In genomic region chr3:126158912-126159227, GRCh38 we compare ENCODE assay signal across 30 cellular contexts. TPM values are rescaled to one million over a fixed set of nuclear protein-coding genes. Genes with fewer than 3 reads are reported as not detected.
"Had no signal": no experiment of that assay in that cellular context is flagged by ENCODE, and none has a peak within 500 bp of the region (broad histone marks: within the 10 kb centered on the region; RNA-seq: fewer than 3 reads in every experiment).

No MANE protein-coding gene starts in this region.

- DNase-seq: activated CD4-positive, alpha-beta memory T cell treated with anti-CD3 and anti-CD28 coated beads, Interleukin-2, amount 10 ng/mL, durations not matched to agents 7 days and 5 days; activated CD4-positive, alpha-beta T cell treated with anti-CD3 and anti-CD28 coated beads for 36 hours; activated CD8-positive, alpha-beta memory T cell treated with anti-CD3 and anti-CD28 coated beads for 24 hours; activated CD8-positive, alpha-beta memory T cell treated with anti-CD3 and anti-CD28 coated beads, Interleukin-2, amount 50 U/mL, for 48 hours; activated effector memory CD4-positive, alpha-beta T cell treated with Interleukin-2 at 50 U/mL for 16 hours; activated naive CD4-positive, alpha-beta T cell; activated naive CD4-positive, alpha-beta T cell treated with anti-CD3 and anti-CD28 coated beads, Interleukin-2, amount 50 U/mL, for 16 hours; activated naive CD8-positive, alpha-beta T cell treated with anti-CD3 and anti-CD28 coated beads for 36 hours; activated T-cell treated with anti-CD3 and anti-CD28 coated beads, Interleukin-2, amount 50 U/mL, for 48 hours; amniotic stem cell; aorta; brain microvascular endothelial cell; central memory CD4-positive, alpha-beta T cell; Karpas-422; NCI-H1105; NCI-H1417 treated with DMSO at 0.1 percent for 48 hours; NCI-H1930; NCI-H2081 treated with DMSO at 0.1 percent for 48 hours; NCI-H226; NCI-H524 treated with DMSO at 0.1 percent for 48 hours; SHP77; SJCRH30 had no signal

- H3K4me1 ChIP-seq: SJCRH30 had no signal

- ATAC-seq: activated CD4-positive, alpha-beta T cell treated with anti-CD3 and anti-CD28 coated beads for 36 hours; activated CD4-positive, CD25-positive, alpha-beta regulatory T cell treated with anti-CD3 and anti-CD28 coated beads, Interleukin-2, amount 50 U/mL, for 24 hours; activated CD8-positive, alpha-beta memory T cell treated with anti-CD3 and anti-CD28 coated beads, Interleukin-2, amount 10 ng/mL, durations not matched to agents 7 days and 5 days; Panc1; WTC11 had no signal

- H3K27ac ChIP-seq: brain microvascular endothelial cell, SJCRH30, SK-N-MC had no signal

- H3K9me3 Mint-ChIP-seq: activated CD4-positive, alpha-beta memory T cell treated with anti-CD3 and anti-CD28 coated beads, Interleukin-2, amount 10 ng/mL, durations not matched to agents 7 days and 5 days; activated naive CD8-positive, alpha-beta T cell treated with anti-CD3 and anti-CD28 coated beads for 36 hours; T-helper 1 cell treated with Interleukin-12 subunit alpha and Interleukin-12 subunit beta and Interleukin-4 antibody, amounts not matched to agents 30 μg/mL and 1 μg/mL, for 36 hours; T-helper 2 cell treated with Interferon-gamma antibody and Interleukin-4, amounts not matched to agents 5 μg/mL and 100 μg/mL, for 36 hours had no signal

- H3K27ac Mint-ChIP-seq: activated CD4-positive, alpha-beta memory T cell treated with anti-CD3 and anti-CD28 coated beads, Interleukin-2, amount 10 ng/mL, durations not matched to agents 7 days and 5 days; activated CD8-positive, alpha-beta memory T cell treated with anti-CD3 and anti-CD28 coated beads, Interleukin-2, amount 10 ng/mL, durations not matched to agents 7 days and 5 days; activated naive CD8-positive, alpha-beta T cell treated with anti-CD3 and anti-CD28 coated beads for 36 hours; T-helper 1 cell treated with Interleukin-12 subunit alpha and Interleukin-12 subunit beta and Interleukin-4 antibody, amounts not matched to agents 30 μg/mL and 1 μg/mL, for 36 hours; T-helper 2 cell treated with Interferon-gamma antibody and Interleukin-4, amounts not matched to agents 5 μg/mL and 100 μg/mL, for 36 hours; WTC11 had no signal

- H3K36me3 Mint-ChIP-seq: activated CD8-positive, alpha-beta memory T cell treated with anti-CD3 and anti-CD28 coated beads, Interleukin-2, amount 10 ng/mL, durations not matched to agents 7 days and 5 days; activated naive CD8-positive, alpha-beta T cell treated with anti-CD3 and anti-CD28 coated beads for 36 hours had no signal

- H3K4me3 Mint-ChIP-seq: activated CD4-positive, alpha-beta memory T cell treated with anti-CD3 and anti-CD28 coated beads, Interleukin-2, amount 10 ng/mL, durations not matched to agents 7 days and 5 days; activated CD4-positive, alpha-beta T cell treated with anti-CD3 and anti-CD28 coated beads for 36 hours; activated CD8-positive, alpha-beta memory T cell treated with anti-CD3 and anti-CD28 coated beads, Interleukin-2, amount 10 ng/mL, durations not matched to agents 7 days and 5 days; activated naive CD8-positive, alpha-beta T cell treated with anti-CD3 and anti-CD28 coated beads for 36 hours; T-helper 1 cell treated with Interleukin-12 subunit alpha and Interleukin-12 subunit beta and Interleukin-4 antibody, amounts not matched to agents 30 μg/mL and 1 μg/mL, for 36 hours; T-helper 2 cell treated with Interferon-gamma antibody and Interleukin-4, amounts not matched to agents 5 μg/mL and 100 μg/mL, for 36 hours; WTC11 had no signal

- H3K36me3 ChIP-seq: brain microvascular endothelial cell, SJCRH30 had no signal

- H3K4me3 ChIP-seq: SJCRH30, SK-N-MC had no signal

- H3K9me3 ChIP-seq: SJCRH30 had no signal

- H3K27me3 ChIP-seq: brain microvascular endothelial cell, SJCRH30 had no signal

- H3K4me1 Mint-ChIP-seq: activated CD4-positive, alpha-beta memory T cell treated with anti-CD3 and anti-CD28 coated beads, Interleukin-2, amount 10 ng/mL, durations not matched to agents 7 days and 5 days; activated CD4-positive, alpha-beta T cell treated with anti-CD3 and anti-CD28 coated beads for 36 hours; activated CD8-positive, alpha-beta memory T cell treated with anti-CD3 and anti-CD28 coated beads, Interleukin-2, amount 10 ng/mL, durations not matched to agents 7 days and 5 days; activated naive CD8-positive, alpha-beta T cell treated with anti-CD3 and anti-CD28 coated beads for 36 hours; WTC11 had no signal

RNA-seq across cellular contexts. Expression of gene ALDH1L1, which starts 21.5 kb away (rescaled TPM):
- total RNA-seq: activated CD4-positive, alpha-beta memory T cell treated with anti-CD3 and anti-CD28 coated beads, Interleukin-2, amount 10 ng/mL, durations not matched to agents 7 days and 5 days; activated CD8-positive, alpha-beta memory T cell treated with anti-CD3 and anti-CD28 coated beads, Interleukin-2, amount 10 ng/mL, durations not matched to agents 7 days and 5 days; activated naive CD8-positive, alpha-beta T cell treated with anti-CD3 and anti-CD28 coated beads for 36 hours; RPMI7951 had no signal
